ENCODE assay signal across 1 cellular context in the genomic region with DNA sequence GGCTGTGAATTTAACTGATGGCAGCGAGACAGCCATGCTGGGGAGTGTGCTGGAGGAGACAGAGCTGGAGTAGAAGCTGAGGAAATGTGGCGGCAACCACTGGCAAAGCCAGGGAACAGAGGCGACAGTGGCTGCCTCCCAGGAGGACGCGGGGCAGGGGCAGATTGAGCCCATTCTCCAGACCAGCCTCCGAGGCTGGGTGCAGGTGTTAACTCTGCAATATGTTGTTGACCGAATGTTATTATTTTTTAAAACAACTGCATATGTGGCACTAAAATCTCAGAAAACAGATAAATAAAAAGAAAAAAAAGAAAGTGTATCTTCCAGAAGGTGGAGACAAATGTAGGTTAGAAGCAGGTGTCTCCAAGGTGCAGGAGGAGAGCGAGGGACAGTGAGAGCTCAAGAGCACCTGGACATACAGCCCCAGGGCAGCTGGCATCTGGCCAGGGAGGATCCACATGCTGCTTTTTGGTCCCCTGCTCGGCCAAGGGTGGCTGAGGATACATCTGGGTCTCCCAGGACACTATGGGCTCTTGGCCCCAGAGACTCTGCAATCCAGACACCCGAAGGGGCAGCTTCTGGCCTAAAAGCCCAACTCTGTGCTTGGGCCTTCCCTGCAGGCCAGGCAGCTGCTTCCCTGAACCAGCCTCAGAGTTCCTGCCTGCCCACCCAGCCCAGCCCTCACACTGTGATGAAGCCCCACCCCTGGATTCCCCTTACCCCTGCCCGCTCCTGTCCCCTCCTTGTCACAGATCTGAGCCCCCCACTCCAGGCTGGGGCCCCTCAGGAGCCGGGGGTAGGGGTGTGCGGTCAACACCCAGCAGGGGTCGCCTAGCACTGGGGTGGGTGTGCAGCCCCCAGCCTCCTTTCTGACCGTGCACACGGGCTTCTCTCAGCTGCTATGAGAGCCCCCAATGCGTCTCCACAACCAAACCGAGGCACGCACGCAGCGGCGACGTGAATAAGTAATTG.
A peak's percentile ranks its signal among the peaks of the same experiment; 100 is the strongest.
TF ChIP-seq lines count a peak whose summit lies in the region.

No MANE protein-coding gene starts in this region.

TF ChIP-seq in K562, 482 proteins besides CTCF, POLR2A, EP300 and RAD21 (continued from another document and continues in another):
- TF ChIP-seq, protein P1, sequence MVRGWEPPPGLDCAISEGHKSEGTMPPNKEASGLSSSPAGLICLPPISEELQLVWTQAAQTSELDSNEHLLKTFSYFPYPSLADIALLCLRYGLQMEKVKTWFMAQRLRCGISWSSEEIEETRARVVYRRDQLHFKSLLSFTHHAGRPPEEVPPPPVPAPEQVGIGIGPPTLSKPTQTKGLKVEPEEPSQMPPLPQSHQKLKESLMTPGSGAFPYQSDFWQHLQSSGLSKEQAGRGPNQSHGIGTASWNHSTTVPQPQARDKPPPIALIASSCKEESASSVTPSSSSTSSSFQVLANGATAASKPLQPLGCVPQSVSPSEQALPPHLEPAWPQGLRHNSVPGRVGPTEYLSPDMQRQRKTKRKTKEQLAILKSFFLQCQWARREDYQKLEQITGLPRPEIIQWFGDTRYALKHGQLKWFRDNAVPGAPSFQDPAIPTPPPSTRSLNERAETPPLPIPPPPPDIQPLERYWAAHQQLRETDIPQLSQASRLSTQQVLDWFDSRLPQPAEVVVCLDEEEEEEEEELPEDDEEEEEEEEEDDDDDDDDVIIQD (CRISPR knock-in tag; IDR thresholded peaks at IDR 0.05): no peak
- TF ChIP-seq, protein P2, sequence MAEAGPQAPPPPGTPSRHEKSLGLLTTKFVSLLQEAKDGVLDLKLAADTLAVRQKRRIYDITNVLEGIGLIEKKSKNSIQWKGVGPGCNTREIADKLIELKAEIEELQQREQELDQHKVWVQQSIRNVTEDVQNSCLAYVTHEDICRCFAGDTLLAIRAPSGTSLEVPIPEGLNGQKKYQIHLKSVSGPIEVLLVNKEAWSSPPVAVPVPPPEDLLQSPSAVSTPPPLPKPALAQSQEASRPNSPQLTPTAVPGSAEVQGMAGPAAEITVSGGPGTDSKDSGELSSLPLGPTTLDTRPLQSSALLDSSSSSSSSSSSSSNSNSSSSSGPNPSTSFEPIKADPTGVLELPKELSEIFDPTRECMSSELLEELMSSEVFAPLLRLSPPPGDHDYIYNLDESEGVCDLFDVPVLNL (CRISPR knock-in tag; IDR thresholded peaks at IDR 0.05; ENCODE audit: low read depth): no peak
- TF ChIP-seq NBN (IDR thresholded peaks at IDR 0.05; ENCODE audit: low read depth) (no peak), ZNF24 (IDR thresholded peaks at IDR 0.05) (no peak), HOXB6 (CRISPR knock-in tag; IDR thresholded peaks at IDR 0.05; ENCODE audit: borderline replicate concordance) (no peak), TFAM (CRISPR knock-in tag; conservative IDR thresholded peaks at IDR 0.05) (no peak), ZNF408 (CRISPR knock-in tag; IDR thresholded peaks at IDR 0.05; ENCODE audit: low read depth) (peak; percentile 49; the same call in 1 of the 2 replicates), RCOR1 (IDR thresholded peaks at IDR 0.05; ENCODE audit: borderline replicate concordance in 1 of 2, low read depth in 2 of 2, low read length in 2 of 2) (no peak), BHLHE40 (IDR thresholded peaks at IDR 0.05; ENCODE audit: low read length) (no peak), ATF7 (IDR thresholded peaks at IDR 0.05) (peak; percentile 15; the same call in 1 of the 2 replicates), ZBTB17 (CRISPR knock-in tag; IDR thresholded peaks at IDR 0.05) (0 out of 2 replicates have a peak, but pooled peaks have one; percentile 20), ZNF507 (tag; conservative IDR thresholded peaks at IDR 0.05) (no peak), ZNF551 (CRISPR knock-in tag; IDR thresholded peaks at IDR 0.05) (no peak), MYC (IDR thresholded peaks at IDR 0.05; ENCODE audit: low read depth, low read length) (0 out of 2 replicates have a peak, but pooled peaks have one; percentile 6), MYC (CRISPR knock-in tag; IDR thresholded peaks at IDR 0.05; ENCODE audit: borderline replicate concordance, low read depth) (peak; percentile 74; the same call in 1 of the 2 replicates), FOXK1 (CRISPR knock-in tag; IDR thresholded peaks at IDR 0.05; ENCODE audit: borderline replicate concordance) (no peak), PCBP1 (IDR thresholded peaks at IDR 0.05; ENCODE audit: low read depth, low read length, poor library complexity, severe bottlenecking) (no peak), DMBX1 (CRISPR knock-in tag; IDR thresholded peaks at IDR 0.05; ENCODE audit: borderline replicate concordance) (0 out of 2 replicates have a peak, but pooled peaks have one; percentile 21), PRMT5 (CRISPR knock-in tag; IDR thresholded peaks at IDR 0.05) (0 out of 2 replicates have a peak, but pooled peaks have one; percentile 38), DNMT1 (IDR thresholded peaks at IDR 0.05) (no peak), SMARCA5 (IDR thresholded peaks at IDR 0.05) (no peak; the same call in 1 of the 2 replicates), HMGN3 (IDR thresholded peaks at IDR 0.05; ENCODE audit: borderline replicate concordance, extremely low read depth, insufficient read length, low read depth, low read length) (peak; percentile 37), HMG20A (CRISPR knock-in tag; conservative IDR thresholded peaks at IDR 0.05) (no peak), SRSF7 (optimal IDR thresholded peaks at IDR 0.05; ENCODE audit: low read depth, low read length) (no peak), ZNF780A (CRISPR knock-in tag; IDR thresholded peaks at IDR 0.05) (no peak), ZNF217 (CRISPR knock-in tag; IDR thresholded peaks at IDR 0.05) (no peak), ZNF766 (CRISPR knock-in tag; conservative IDR thresholded peaks at IDR 0.05) (no peak), NFXL1 (CRISPR knock-in tag; IDR thresholded peaks at IDR 0.05) (0 out of 2 replicates have a peak, but pooled peaks have one; percentile 1), ATF1 (CRISPR knock-in tag; IDR thresholded peaks at IDR 0.05) (no peak), ATF1 (tag; IDR thresholded peaks at IDR 0.05) (no peak), ZNF134 (CRISPR knock-in tag; conservative IDR thresholded peaks at IDR 0.05) (no peak), HNRNPUL1 (IDR thresholded peaks at IDR 0.05; ENCODE audit: low read length) (no peak), OTX1 (CRISPR knock-in tag; IDR thresholded peaks at IDR 0.05) (no peak), TCF7 (IDR thresholded peaks at IDR 0.05; ENCODE audit: borderline replicate concordance) (no peak), RBBP5 (IDR thresholded peaks at IDR 0.05; ENCODE audit: borderline replicate concordance, insufficient read depth, low read length, poor library complexity, severe bottlenecking) (no peak)
- TF ChIP-seq, protein P3, sequence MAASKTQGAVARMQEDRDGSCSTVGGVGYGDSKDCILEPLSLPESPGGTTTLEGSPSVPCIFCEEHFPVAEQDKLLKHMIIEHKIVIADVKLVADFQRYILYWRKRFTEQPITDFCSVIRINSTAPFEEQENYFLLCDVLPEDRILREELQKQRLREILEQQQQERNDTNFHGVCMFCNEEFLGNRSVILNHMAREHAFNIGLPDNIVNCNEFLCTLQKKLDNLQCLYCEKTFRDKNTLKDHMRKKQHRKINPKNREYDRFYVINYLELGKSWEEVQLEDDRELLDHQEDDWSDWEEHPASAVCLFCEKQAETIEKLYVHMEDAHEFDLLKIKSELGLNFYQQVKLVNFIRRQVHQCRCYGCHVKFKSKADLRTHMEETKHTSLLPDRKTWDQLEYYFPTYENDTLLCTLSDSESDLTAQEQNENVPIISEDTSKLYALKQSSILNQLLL (CRISPR knock-in tag; IDR thresholded peaks at IDR 0.05; ENCODE audit: borderline replicate concordance): 0 out of 2 replicates have a peak, but pooled peaks have one; percentile 24
- TF ChIP-seq, protein P4, sequence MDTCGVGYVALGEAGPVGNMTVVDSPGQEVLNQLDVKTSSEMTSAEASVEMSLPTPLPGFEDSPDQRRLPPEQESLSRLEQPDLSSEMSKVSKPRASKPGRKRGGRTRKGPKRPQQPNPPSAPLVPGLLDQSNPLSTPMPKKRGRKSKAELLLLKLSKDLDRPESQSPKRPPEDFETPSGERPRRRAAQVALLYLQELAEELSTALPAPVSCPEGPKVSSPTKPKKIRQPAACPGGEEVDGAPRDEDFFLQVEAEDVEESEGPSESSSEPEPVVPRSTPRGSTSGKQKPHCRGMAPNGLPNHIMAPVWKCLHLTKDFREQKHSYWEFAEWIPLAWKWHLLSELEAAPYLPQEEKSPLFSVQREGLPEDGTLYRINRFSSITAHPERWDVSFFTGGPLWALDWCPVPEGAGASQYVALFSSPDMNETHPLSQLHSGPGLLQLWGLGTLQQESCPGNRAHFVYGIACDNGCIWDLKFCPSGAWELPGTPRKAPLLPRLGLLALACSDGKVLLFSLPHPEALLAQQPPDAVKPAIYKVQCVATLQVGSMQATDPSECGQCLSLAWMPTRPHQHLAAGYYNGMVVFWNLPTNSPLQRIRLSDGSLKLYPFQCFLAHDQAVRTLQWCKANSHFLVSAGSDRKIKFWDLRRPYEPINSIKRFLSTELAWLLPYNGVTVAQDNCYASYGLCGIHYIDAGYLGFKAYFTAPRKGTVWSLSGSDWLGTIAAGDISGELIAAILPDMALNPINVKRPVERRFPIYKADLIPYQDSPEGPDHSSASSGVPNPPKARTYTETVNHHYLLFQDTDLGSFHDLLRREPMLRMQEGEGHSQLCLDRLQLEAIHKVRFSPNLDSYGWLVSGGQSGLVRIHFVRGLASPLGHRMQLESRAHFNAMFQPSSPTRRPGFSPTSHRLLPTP (IDR thresholded peaks at IDR 0.05; ENCODE audit: borderline replicate concordance, extremely low read depth, insufficient read length): no peak
- TF ChIP-seq, protein P5, sequence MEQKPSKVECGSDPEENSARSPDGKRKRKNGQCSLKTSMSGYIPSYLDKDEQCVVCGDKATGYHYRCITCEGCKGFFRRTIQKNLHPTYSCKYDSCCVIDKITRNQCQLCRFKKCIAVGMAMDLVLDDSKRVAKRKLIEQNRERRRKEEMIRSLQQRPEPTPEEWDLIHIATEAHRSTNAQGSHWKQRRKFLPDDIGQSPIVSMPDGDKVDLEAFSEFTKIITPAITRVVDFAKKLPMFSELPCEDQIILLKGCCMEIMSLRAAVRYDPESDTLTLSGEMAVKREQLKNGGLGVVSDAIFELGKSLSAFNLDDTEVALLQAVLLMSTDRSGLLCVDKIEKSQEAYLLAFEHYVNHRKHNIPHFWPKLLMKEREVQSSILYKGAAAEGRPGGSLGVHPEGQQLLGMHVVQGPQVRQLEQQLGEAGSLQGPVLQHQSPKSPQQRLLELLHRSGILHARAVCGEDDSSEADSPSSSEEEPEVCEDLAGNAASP (IDR thresholded peaks at IDR 0.05): no peak
- TF ChIP-seq, protein P6, sequence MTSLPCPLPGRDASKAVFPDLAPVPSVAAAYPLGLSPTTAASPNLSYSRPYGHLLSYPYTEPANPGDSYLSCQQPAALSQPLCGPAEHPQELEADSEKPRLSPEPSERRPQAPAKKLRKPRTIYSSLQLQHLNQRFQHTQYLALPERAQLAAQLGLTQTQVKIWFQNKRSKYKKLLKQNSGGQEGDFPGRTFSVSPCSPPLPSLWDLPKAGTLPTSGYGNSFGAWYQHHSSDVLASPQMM (CRISPR knock-in tag; IDR thresholded peaks at IDR 0.05): no peak
- TF ChIP-seq, protein P7, sequence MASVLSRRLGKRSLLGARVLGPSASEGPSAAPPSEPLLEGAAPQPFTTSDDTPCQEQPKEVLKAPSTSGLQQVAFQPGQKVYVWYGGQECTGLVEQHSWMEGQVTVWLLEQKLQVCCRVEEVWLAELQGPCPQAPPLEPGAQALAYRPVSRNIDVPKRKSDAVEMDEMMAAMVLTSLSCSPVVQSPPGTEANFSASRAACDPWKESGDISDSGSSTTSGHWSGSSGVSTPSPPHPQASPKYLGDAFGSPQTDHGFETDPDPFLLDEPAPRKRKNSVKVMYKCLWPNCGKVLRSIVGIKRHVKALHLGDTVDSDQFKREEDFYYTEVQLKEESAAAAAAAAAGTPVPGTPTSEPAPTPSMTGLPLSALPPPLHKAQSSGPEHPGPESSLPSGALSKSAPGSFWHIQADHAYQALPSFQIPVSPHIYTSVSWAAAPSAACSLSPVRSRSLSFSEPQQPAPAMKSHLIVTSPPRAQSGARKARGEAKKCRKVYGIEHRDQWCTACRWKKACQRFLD (CRISPR knock-in tag; IDR thresholded peaks at IDR 0.05): peak; percentile 39; the same call in 1 of the 2 replicates
- TF ChIP-seq, protein P8, sequence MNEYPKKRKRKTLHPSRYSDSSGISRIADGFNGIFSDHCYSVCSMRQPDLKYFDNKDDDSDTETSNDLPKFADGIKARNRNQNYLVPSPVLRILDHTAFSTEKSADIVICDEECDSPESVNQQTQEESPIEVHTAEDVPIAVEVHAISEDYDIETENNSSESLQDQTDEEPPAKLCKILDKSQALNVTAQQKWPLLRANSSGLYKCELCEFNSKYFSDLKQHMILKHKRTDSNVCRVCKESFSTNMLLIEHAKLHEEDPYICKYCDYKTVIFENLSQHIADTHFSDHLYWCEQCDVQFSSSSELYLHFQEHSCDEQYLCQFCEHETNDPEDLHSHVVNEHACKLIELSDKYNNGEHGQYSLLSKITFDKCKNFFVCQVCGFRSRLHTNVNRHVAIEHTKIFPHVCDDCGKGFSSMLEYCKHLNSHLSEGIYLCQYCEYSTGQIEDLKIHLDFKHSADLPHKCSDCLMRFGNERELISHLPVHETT (CRISPR knock-in tag; conservative IDR thresholded peaks at IDR 0.05 in 1 of 2, IDR thresholded peaks at IDR 0.05 in 1 of 2): peak in 1 of 2 experiments; percentile 49; a peak in 1 of 4 replicates
- TF ChIP-seq, protein P9, sequence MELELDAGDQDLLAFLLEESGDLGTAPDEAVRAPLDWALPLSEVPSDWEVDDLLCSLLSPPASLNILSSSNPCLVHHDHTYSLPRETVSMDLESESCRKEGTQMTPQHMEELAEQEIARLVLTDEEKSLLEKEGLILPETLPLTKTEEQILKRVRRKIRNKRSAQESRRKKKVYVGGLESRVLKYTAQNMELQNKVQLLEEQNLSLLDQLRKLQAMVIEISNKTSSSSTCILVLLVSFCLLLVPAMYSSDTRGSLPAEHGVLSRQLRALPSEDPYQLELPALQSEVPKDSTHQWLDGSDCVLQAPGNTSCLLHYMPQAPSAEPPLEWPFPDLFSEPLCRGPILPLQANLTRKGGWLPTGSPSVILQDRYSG (tag; conservative IDR thresholded peaks at IDR 0.05; ENCODE audit: low read depth): no peak
- TF ChIP-seq, protein P10, sequence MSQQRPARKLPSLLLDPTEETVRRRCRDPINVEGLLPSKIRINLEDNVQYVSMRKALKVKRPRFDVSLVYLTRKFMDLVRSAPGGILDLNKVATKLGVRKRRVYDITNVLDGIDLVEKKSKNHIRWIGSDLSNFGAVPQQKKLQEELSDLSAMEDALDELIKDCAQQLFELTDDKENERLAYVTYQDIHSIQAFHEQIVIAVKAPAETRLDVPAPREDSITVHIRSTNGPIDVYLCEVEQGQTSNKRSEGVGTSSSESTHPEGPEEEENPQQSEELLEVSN (IDR thresholded peaks at IDR 0.05; ENCODE audit: borderline replicate concordance in 1 of 2, extremely low read depth in 1 of 2, insufficient read depth in 1 of 2, insufficient read length in 1 of 2, low read depth in 1 of 2, low read length in 1 of 2, poor library complexity in 1 of 2, severe bottlenecking in 1 of 2): no peak
- TF ChIP-seq, protein P11, sequence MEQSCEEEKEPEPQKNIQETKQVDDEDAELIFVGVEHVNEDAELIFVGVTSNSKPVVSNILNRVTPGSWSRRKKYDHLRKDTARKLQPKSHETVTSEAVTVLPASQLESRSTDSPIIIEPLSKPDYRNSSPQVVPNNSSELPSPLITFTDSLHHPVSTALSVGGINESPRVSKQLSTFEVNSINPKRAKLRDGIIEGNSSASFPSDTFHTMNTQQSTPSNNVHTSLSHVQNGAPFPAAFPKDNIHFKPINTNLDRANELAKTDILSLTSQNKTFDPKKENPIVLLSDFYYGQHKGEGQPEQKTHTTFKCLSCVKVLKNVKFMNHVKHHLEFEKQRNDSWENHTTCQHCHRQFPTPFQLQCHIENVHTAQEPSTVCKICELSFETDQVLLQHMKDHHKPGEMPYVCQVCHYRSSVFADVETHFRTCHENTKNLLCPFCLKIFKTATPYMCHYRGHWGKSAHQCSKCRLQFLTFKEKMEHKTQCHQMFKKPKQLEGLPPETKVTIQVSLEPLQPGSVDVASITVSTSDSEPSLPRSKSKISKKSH (CRISPR knock-in tag; IDR thresholded peaks at IDR 0.05): 0 out of 2 replicates have a peak, but pooled peaks have one; percentile 67
